Comparison of ENCODE assay signal across 10 cellular contexts in genomic region chr18:58970943-58971799, GRCh38.
DNase-seq lines count a peak whose midpoint lies in the region; ATAC-seq and TF ChIP-seq lines count a peak whose summit lies in the region.
"Had no signal": no experiment of that assay in that cellular context is flagged by ENCODE, and none has a peak within 500 bp of the region (broad histone marks: within the 10 kb centered on the region; RNA-seq: fewer than 3 reads in every experiment).

No MANE protein-coding gene starts in this region.

- H3K9me3 Mint-ChIP-seq in endodermal cell: no peaks in the 10 kb centered on the region
- H3K9me3 Mint-ChIP-seq: activated naive CD8-positive, alpha-beta T cell treated with anti-CD3 and anti-CD28 coated beads, Interleukin-2, amount 10 ng/mL, durations not matched to agents 7 days and 5 days had no signal

- H3K27me3 Mint-ChIP-seq in endodermal cell (ENCODE audit: insufficient read depth): no peaks in the 10 kb centered on the region

- no peaks in the 10 kb centered on the region for H3K4me1 ChIP-seq in endodermal cell (ENCODE audit: control insufficient read depth, insufficient read depth, low read length)

- H3K36me3 Mint-ChIP-seq in endodermal cell (ENCODE audit: low read depth): peaks cover 73% of the 10 kb centered on the region
- H3K36me3 Mint-ChIP-seq: activated naive CD8-positive, alpha-beta T cell treated with anti-CD3 and anti-CD28 coated beads, Interleukin-2, amount 10 ng/mL, durations not matched to agents 7 days and 5 days had no signal

- H3K27ac Mint-ChIP-seq in endodermal cell: no peak overlapping the region
- H3K27ac Mint-ChIP-seq: activated naive CD8-positive, alpha-beta T cell treated with anti-CD3 and anti-CD28 coated beads, Interleukin-2, amount 10 ng/mL, durations not matched to agents 7 days and 5 days had no signal

- H3K4me3 ChIP-seq in endodermal cell (ENCODE audit: low read length): no peak overlapping the region
- H3K4me3 ChIP-seq: left lung had no signal

- H3K27me3 ChIP-seq in endodermal cell (ENCODE audit: control insufficient read depth, insufficient read depth, low read length, poor library complexity, severe bottlenecking): no peaks in the 10 kb centered on the region
- H3K27me3 ChIP-seq: left lung had no signal

- H3K9me3 ChIP-seq in endodermal cell (ENCODE audit: control insufficient read depth, low read length): no peaks in the 10 kb centered on the region
- H3K9me3 ChIP-seq: left lung had no signal

- H3K9ac ChIP-seq in endodermal cell (ENCODE audit: extremely low read depth, low read length, poor library complexity, severe bottlenecking): no peak overlapping the region

- H3K4me3 Mint-ChIP-seq in endodermal cell: no peak overlapping the region
- H3K4me3 Mint-ChIP-seq: activated naive CD8-positive, alpha-beta T cell treated with anti-CD3 and anti-CD28 coated beads, Interleukin-2, amount 10 ng/mL, durations not matched to agents 7 days and 5 days had no signal

- no peak overlapping the region for H3K27ac ChIP-seq in endodermal cell (ENCODE audit: low read depth, low read length)
- H3K27ac ChIP-seq: left lung had no signal

- ATAC-seq in GM18861 (IDR thresholded peaks at IDR 0.05; ENCODE audit: unreplicated experiment): peak; percentile 80
- ATAC-seq in GM21825 (IDR thresholded peaks at IDR 0.05; ENCODE audit: unreplicated experiment): peak; percentile 80
- peak; percentile 76 for ATAC-seq in HG03439 (IDR thresholded peaks at IDR 0.05; ENCODE audit: unreplicated experiment)
- ATAC-seq: left lung had no signal

- 92 to 97% methylated on average over 11 to 14 of the region's 14 CpGs for WGBS in endodermal cell (ENCODE audit: insufficient coverage in 1 of 2, insufficient read length in 1 of 2), 2 experiments

- TF ChIP-seq CTCF in endodermal cell (conservative IDR thresholded peaks at IDR 0.05): no peak

- peaks cover 6% of the 10 kb centered on the region for H3K4me1 Mint-ChIP-seq in endodermal cell
- H3K4me1 Mint-ChIP-seq: activated naive CD8-positive, alpha-beta T cell treated with anti-CD3 and anti-CD28 coated beads, Interleukin-2, amount 10 ng/mL, durations not matched to agents 7 days and 5 days had no signal

- peaks cover 98% of the 10 kb centered on the region for H3K36me3 ChIP-seq in endodermal cell (ENCODE audit: control insufficient read depth, insufficient read depth, low read length)
- H3K36me3 ChIP-seq: left lung had no signal

- DNase-seq in endodermal cell (peak; percentile 8), A172 (ENCODE audit: low spot score) (no peak), CD1c-positive myeloid dendritic cell (ENCODE audit: extremely low spot score) (no peak), Ammon's horn (ENCODE audit: low spot score) (no peak), activated T-cell treated with anti-CD3 and anti-CD28 coated beads for 4 hours (no peak)
- DNase-seq: activated naive CD8-positive, alpha-beta T cell treated with anti-CD3 and anti-CD28 coated beads, Interleukin-2, amount 10 ng/mL, durations not matched to agents 7 days and 5 days; left lung had no signal
